ENCODE assay signal across 8 cellular contexts in the genomic region with DNA sequence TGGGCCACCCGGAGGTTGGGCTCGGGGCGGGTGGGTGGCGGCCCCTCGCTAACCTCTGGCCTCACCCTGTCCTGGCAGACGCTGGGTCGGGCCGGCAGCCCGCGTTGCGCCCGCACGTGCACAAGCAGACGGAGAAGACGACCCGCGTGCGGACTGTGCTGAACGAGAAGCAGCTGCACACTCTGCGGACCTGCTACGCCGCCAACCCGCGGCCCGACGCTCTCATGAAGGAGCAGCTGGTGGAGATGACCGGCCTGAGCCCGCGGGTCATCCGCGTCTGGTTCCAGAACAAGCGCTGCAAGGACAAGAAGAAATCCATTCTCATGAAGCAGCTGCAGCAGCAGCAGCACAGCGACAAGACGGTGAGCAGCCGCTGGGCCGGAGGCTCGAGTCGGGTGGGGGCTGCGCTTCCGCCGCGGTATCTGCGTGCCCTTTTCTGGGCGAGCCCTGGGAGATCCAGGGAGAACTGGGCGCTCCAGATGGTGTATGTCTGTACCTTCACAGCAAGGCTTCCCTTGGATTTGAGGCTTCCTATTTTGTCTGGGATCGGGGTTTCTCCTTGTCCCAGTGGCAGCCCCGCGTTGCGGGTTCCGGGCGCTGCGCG. TPM values are rescaled to one million over a fixed set of nuclear protein-coding genes. Genes with fewer than 3 reads are reported as not detected.
A peak's percentile ranks its signal among the peaks of the same experiment; 100 is the strongest.
DNase-seq lines count a peak whose midpoint lies in the region; ATAC-seq and FAIRE-seq lines count a peak whose summit lies in the region.

No MANE protein-coding gene starts in this region.

- ATAC-seq in left cardiac atrium (peak; percentile 16 to 22), HG02571 (IDR thresholded peaks at IDR 0.05; ENCODE audit: unreplicated experiment) (no peak)

- H3K27ac ChIP-seq in skin epidermis: no peak overlapping the region

- intact Hi-C loops in left cardiac atrium (cut with DNase I): no loop called here

- peaks cover 88% of the 10 kb centered on the region for H3K27me3 Mint-ChIP-seq in activated T-cell treated with anti-CD3 and anti-CD28 coated beads, Interleukin-2, amount 50 U/mL, for 24 hours

- H3K4me3 Mint-ChIP-seq in activated T-cell treated with anti-CD3 and anti-CD28 coated beads, Interleukin-2, amount 50 U/mL, for 24 hours: peak overlapping the region; percentile 72

- peak overlapping the region; percentile 13 to 38 (median 28) for H3K4me3 ChIP-seq in skin epidermis

- no peaks in the 10 kb centered on the region for H3K36me3 Mint-ChIP-seq in activated T-cell treated with anti-CD3 and anti-CD28 coated beads, Interleukin-2, amount 50 U/mL, for 24 hours (ENCODE audit: low read depth)

- no peak for FAIRE-seq in urothelium cell line (lab: Jason Lieb, UNC)

- no peaks in the 10 kb centered on the region for H3K9me3 Mint-ChIP-seq in activated T-cell treated with anti-CD3 and anti-CD28 coated beads, Interleukin-2, amount 50 U/mL, for 24 hours

- no peak overlapping the region for H3K27ac Mint-ChIP-seq in activated T-cell treated with anti-CD3 and anti-CD28 coated beads, Interleukin-2, amount 50 U/mL, for 24 hours

- peak; percentile 27 for DNase-seq in activated T-cell treated with anti-CD3 and anti-CD28 coated beads for 48 hours (ENCODE audit: low read depth)
- no peak for DNase-seq in activated T-cell treated with anti-CD3 and anti-CD28 coated beads for 4 hours
- peak; percentile 69 for DNase-seq in activated T-cell treated with anti-CD3 and anti-CD28 coated beads, Interleukin-2, amount 50 U/mL, for 24 hours
- DNase-seq in left cardiac atrium: no peak
- DNase-seq in urothelium cell line (ENCODE audit: low spot score): no peak
- no peak for DNase-seq in OCI-M2 (lab: John Stamatoyannopoulos, UW; ENCODE audit: unreplicated experiment)

- peaks cover 63% of the 10 kb centered on the region for H3K4me1 Mint-ChIP-seq in activated T-cell treated with anti-CD3 and anti-CD28 coated beads, Interleukin-2, amount 50 U/mL, for 24 hours (ENCODE audit: low read depth)

RNA-seq across cellular contexts. Expression of a gene that starts 3.7 kb away (rescaled TPM):
- total RNA-seq in left cardiac atrium: not detected

RNA-seq across cellular contexts. Expression of a gene that starts 29.0 kb away (rescaled TPM):
- 100 to 1,000 TPM; 265 to 268 TPM for total RNA-seq in left cardiac atrium

Comparison
In these comparisons a context has a peak if more than half of its experiments do, and no peak if none do; other contexts are left out.
1. DNase-seq: peak in activated T-cell treated with anti-CD3 and anti-CD28 coated beads for 48 hours (single experiment) and activated T-cell treated with anti-CD3 and anti-CD28 coated beads, Interleukin-2, amount 50 U/mL, for 24 hours (single experiment); none in activated T-cell treated with anti-CD3 and anti-CD28 coated beads for 4 hours (single experiment), left cardiac atrium (single experiment), urothelium cell line (single experiment) and OCI-M2 (single experiment).